ENCODE assay signal across 17 cellular contexts in genomic region chr9:73202992-73203391, GRCh38. TPM values are rescaled to one million over a fixed set of nuclear protein-coding genes. Genes with fewer than 3 reads are reported as not detected.
DNase-seq lines count a peak whose midpoint lies in the region; ATAC-seq, FAIRE-seq and TF ChIP-seq lines count a peak whose summit lies in the region.
"Had no signal": no experiment of that assay in that cellular context is flagged by ENCODE, and none has a peak within 500 bp of the region (broad histone marks: within the 10 kb centered on the region; RNA-seq: fewer than 3 reads in every experiment).

No MANE protein-coding gene starts in this region.

- TF ChIP-seq CTCF in D721Med (IDR thresholded peaks at IDR 0.05; ENCODE audit: insufficient read depth, missing control alignments) (no peak), GM23338 (conservative IDR thresholded peaks at IDR 0.05; ENCODE audit: low read depth in 2 of 2) (no peak), NB4 (IDR thresholded peaks at IDR 0.05; ENCODE audit: low read depth, low read length) (no peak), Caco-2 (IDR thresholded peaks at IDR 0.05; ENCODE audit: insufficient read depth in 1 of 2, low read depth in 1 of 2, low read length in 1 of 2, severe bottlenecking in 1 of 2, unreplicated experiment in 1 of 2) (no peak), natural killer cell (IDR thresholded peaks at IDR 0.05) (no peak)

- peak; percentile 6 for FAIRE-seq in D721Med (lab: Jason Lieb, UNC)
- FAIRE-seq: HepG2 had no signal

- H3K36me3 ChIP-seq in GM23338 (ENCODE audit: insufficient read depth) (no peaks in the 10 kb centered on the region), Caco-2 (ENCODE audit: control insufficient read depth, insufficient read depth, low read length) (no peaks in the 10 kb centered on the region)

- no peak overlapping the region for H3K4me2 ChIP-seq in GM23338

- no TSS peak for BruUV-seq in Caco-2 (replicated peaks; lab: Mats Ljungman, UMichigan)

- no peak overlapping the region for H3K27ac ChIP-seq in GM23338 (ENCODE audit: low read depth)

- no peaks in the 10 kb centered on the region for H3K79me2 ChIP-seq in GM23338 (replicated peaks; ENCODE audit: insufficient read depth)

- H3K9me3 Mint-ChIP-seq in GM23338 (no peaks in the 10 kb centered on the region), Caco-2 (ENCODE audit: unreplicated experiment) (no peaks in the 10 kb centered on the region), natural killer cell (no peaks in the 10 kb centered on the region)

- no peak for TF ChIP-seq POLR2A in NB4 (IDR thresholded peaks at IDR 0.05; ENCODE audit: extremely low read depth, insufficient read length)

- DNase-seq in D721Med (ENCODE audit: insufficient read length, low spot score) (no peak), GM23338 (ENCODE audit: low spot score) (no peak), NB4 (ENCODE audit: low read depth) (peak; percentile 25), fibroblast of peridontal ligament (ENCODE audit: extremely low read depth) (peak; percentile 4), 8988T (no peak), Caco-2 (no peak), natural killer cell (no peak)
- DNase-seq: DMS 273 treated with DMSO at 0.1 percent for 48 hours; EL; KG1; NCI-H187; NCI-H226; NCI-H524 treated with DMSO at 0.1 percent for 48 hours; NK-92 treated with Interleukin-12 subunit alpha and Interleukin-12 subunit beta, amount 100 ng/mL, for 24 hours; T-helper 1 cell; T1000 had no signal

- H3K27me3 ChIP-seq in GM23338 (ENCODE audit: insufficient read depth) (no peaks in the 10 kb centered on the region), Caco-2 (replicated peaks; ENCODE audit: control insufficient read depth, insufficient read depth, low read length) (no peaks in the 10 kb centered on the region)

- intact Hi-C loops in Caco-2 (cut with micrococcal nuclease; ENCODE audit: unreplicated experiment) (loop anchor here (5.0 kb wide), 1 partner anchor 464 kb away; no protein-coding TSS in a partner anchor), natural killer cell (cut with micrococcal nuclease) (loop anchor here (5.0 kb wide), 1 partner anchor 1174 kb away; no protein-coding TSS in a partner anchor)

- CTCF ChIA-PET in Caco-2 (lab: Charles Lee) = no interaction called here

- no peaks in the 10 kb centered on the region for H3F3A ChIP-seq in GM23338 (replicated peaks; ENCODE audit: low read depth)

- H3K27ac Mint-ChIP-seq in GM23338 (no peak overlapping the region), Caco-2 (ENCODE audit: unreplicated experiment) (no peak overlapping the region), natural killer cell (peak overlapping the region in 1 of 2 donors; percentile 39)

- no peak overlapping the region for H3K4me3 Mint-ChIP-seq in GM23338
- no peak overlapping the region for H3K4me3 Mint-ChIP-seq in Caco-2 (ENCODE audit: unreplicated experiment)
- H3K4me3 Mint-ChIP-seq in natural killer cell = no peak overlapping the region

- H3K36me3 Mint-ChIP-seq in GM23338 (ENCODE audit: low read depth) (no peaks in the 10 kb centered on the region), Caco-2 (ENCODE audit: insufficient read depth, unreplicated experiment) (no peaks in the 10 kb centered on the region), natural killer cell (no peaks in the 10 kb centered on the region)

- H3K4me1 Mint-ChIP-seq in GM23338 (peaks cover 12% of the 10 kb centered on the region; the same call in 2 of the 3 replicates), Caco-2 (ENCODE audit: low read depth, unreplicated experiment) (no peaks in the 10 kb centered on the region), natural killer cell (no peaks in the 10 kb centered on the region)

- no peaks in the 10 kb centered on the region for H4K20me1 ChIP-seq in GM23338 (replicated peaks; ENCODE audit: insufficient read depth)

- H3K4me1 ChIP-seq in GM23338 (ENCODE audit: insufficient read depth) (peaks cover 8% of the 10 kb centered on the region; the same call in 1 of the 2 replicates), Caco-2 (no peaks in the 10 kb centered on the region)

- H3K9me3 ChIP-seq in Caco-2 = no peaks in the 10 kb centered on the region

- POLR2A ChIA-PET in Caco-2 (lab: Charles Lee) = no interaction called here

- H3K27me3 Mint-ChIP-seq in GM23338 (ENCODE audit: insufficient read depth, low read depth, poor library complexity) = no peaks in the 10 kb centered on the region
- H3K27me3 Mint-ChIP-seq in Caco-2 (ENCODE audit: insufficient read depth, unreplicated experiment) = no peaks in the 10 kb centered on the region
- H3K27me3 Mint-ChIP-seq in natural killer cell (ENCODE audit: low read depth in 2 of 2) = peaks cover 6 to 18% of the 10 kb centered on the region in 2 donors

- H3K9me2 ChIP-seq in GM23338 (ENCODE audit: insufficient read depth) = no peaks in the 10 kb centered on the region

- no peak overlapping the region for H3K4me3 ChIP-seq in GM23338
- no peak overlapping the region for H3K4me3 ChIP-seq in NB4 (ENCODE audit: low read depth, low read length)
- no peak overlapping the region for H3K4me3 ChIP-seq in Caco-2 (ENCODE audit: low read depth, low read length)

- peak overlapping the region; percentile 6; the same call in 1 of the 2 replicates for H2AFZ ChIP-seq in GM23338

- ATAC-seq in GM23338 (no peak), natural killer cell (no peak)
- ATAC-seq: HepG2 had no signal

TF ChIP-seq in GM23338, 12 proteins besides CTCF, POLR2A, EP300 and RAD21:
- no peak for TF ChIP-seq ZNF462 (CRISPR knock-in tag; IDR thresholded peaks at IDR 0.05)
- no peak for TF ChIP-seq STAT1 (IDR thresholded peaks at IDR 0.05; ENCODE audit: unreplicated experiment)

RNA-seq across cellular contexts. Expression of gene ANXA1, which starts 51.3 kb away (rescaled TPM):
- total RNA-seq in GM23338 (2014; rRNA removed; shearing (Covaris generic)) = 2.2 and 4.9 TPM in 2 replicates
- 3.3 and 5.8 TPM in 2 replicates for polyA plus RNA-seq in GM23338 (2016; fragmentation: Nextera tagmentation; extraction: Ambion mirVana)
- 8.3 and 12.0 TPM in 2 replicates for total RNA-seq in Caco-2 (2022)
- 1,000 to 10,000 TPM in 1 of 3 donors, 100 to 1,000 TPM in 2; 362 to 1,065 (median 419) TPM for total RNA-seq in natural killer cell

Comparison
In these comparisons a context has a peak if more than half of its experiments do, and no peak if none do; other contexts are left out.
1. DNase-seq: peak in NB4 (single experiment) and fibroblast of peridontal ligament (single experiment); none in D721Med (single experiment), GM23338 (single experiment), 8988T (single experiment), Caco-2 (0 of 2) and natural killer cell (single experiment).
2. RNA of gene ANXA1, which starts 51.3 kb away (total RNA-seq): 362 to 1,065 TPM in natural killer cell; 8.3 to 12.0 TPM in Caco-2 and 2.2 to 4.9 TPM in GM23338; every median in the first group is over 10 times any median in the second.